8 cellular contexts compared by ENCODE assay signal in the genomic region with DNA sequence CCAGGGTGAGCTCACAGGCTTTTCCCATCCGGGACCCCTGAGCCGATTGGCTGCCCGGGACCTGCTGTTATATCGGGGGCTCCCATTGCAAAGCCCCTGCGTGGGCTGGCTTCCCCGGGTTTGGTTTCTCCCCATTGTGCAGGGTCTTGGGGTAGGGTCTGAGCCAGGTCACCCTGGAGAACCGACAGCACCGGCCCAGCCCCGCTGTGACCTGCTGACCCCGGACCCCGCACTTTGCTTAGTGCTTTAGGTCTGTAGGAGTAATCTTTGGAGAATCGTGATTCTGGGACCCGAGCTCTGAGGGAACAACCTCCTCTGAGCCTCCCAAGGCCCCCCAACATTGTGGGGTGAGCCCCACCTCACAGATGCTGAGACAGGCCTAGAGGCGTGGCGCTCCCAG.
"Had no signal": no experiment of that assay in that cellular context is flagged by ENCODE, and none has a peak within 500 bp of the region (broad histone marks: within the 10 kb centered on the region; RNA-seq: fewer than 3 reads in every experiment).

No MANE protein-coding gene starts in this region.

- H3K4me3 ChIP-seq: GM12878 had no signal

- ATAC-seq: GM12878 had no signal

- FAIRE-seq: G401.6, GM12878, GM12891, GM12892, GM18507, GM19239 had no signal

- DNase-seq: GDM1, GF-D8 had no signal
